8 cellular contexts compared by ENCODE assay signal in the genomic region with DNA sequence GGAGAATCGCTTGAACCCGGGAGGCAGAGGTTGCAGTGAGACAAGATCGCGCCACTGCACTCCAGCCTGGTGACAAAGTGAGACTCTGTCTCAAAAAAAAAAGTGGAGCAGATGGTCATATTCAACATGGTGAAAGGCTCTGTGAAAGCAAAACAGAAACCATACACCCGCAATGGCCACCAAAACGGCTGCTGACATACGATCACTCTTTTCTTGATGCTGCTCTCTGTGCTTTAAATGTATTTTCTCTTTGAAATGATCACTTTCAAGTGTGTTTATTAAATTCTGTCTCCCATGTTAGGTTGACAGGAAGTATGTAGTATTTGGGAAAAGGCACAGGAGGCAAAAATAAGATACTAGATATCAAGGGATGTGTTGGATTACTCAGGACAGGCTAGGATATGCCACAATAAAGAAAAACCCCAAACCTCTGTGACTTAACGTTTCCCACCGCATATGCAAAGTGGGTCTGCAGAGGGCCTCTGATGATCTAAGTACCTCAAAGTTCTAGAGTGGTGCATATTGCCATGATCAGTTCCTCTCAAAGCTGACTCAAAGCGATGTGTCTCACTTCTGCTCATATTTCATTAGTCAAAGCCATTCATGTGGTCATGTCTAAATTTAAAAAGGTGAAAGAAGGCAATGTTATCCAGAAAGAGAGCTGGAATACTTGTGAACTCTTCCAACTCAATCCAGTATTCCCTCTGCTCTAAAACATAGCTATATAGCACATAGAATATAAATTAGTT.
A peak's percentile ranks its signal among the peaks of the same experiment; 100 is the strongest.
DNase-seq lines count a peak whose midpoint lies in the region; ATAC-seq and TF ChIP-seq lines count a peak whose summit lies in the region.

No MANE protein-coding gene starts in this region.

- WGBS in right lobe of liver (ENCODE audit: insufficient coverage, low coverage, low lambda C conversion rate, missing lambda C conversion rate), result 54% methylated on average over 4 of the region's 10 CpGs

- intact Hi-C loops in right lobe of liver (cut with DNase I), result no loop called here

- H3K27ac ChIP-seq in RWPE2 (ENCODE audit: poor library complexity, severe bottlenecking), result no peak overlapping the region
- H3K27ac ChIP-seq in right lobe of liver, result no peak overlapping the region

- H3K9me3 ChIP-seq in RWPE2 (ENCODE audit: severe bottlenecking), result no peaks in the 10 kb centered on the region
- H3K9me3 ChIP-seq in right lobe of liver, result no peaks in the 10 kb centered on the region

- TF ChIP-seq CTCF in RWPE2 (IDR thresholded peaks at IDR 0.05; ENCODE audit: poor library complexity, severe bottlenecking) (no peak), right lobe of liver (IDR thresholded peaks at IDR 0.05) (no peak)

- peak; percentile 94 for ATAC-seq in HG03060 (IDR thresholded peaks at IDR 0.05; ENCODE audit: low read depth, unreplicated experiment)
- peak; percentile 57 for ATAC-seq in RWPE2 (ENCODE audit: low read depth)
- ATAC-seq in right lobe of liver, result no peak

- peak; percentile 38 for DNase-seq in activated T-cell treated with anti-CD3 and anti-CD28 coated beads for 24 hours (ENCODE audit: low read depth)
- no peak for DNase-seq in activated T-cell treated with anti-CD3 and anti-CD28 coated beads, Interleukin-2, amount 50 U/mL, for 1 hour
- no peak for DNase-seq in RWPE2 (ENCODE audit: low spot score)
- peak in 3 of 4 experiments; percentile 8 to 10 (median 8) for DNase-seq in stimulated activated CD4-positive, alpha-beta T cell treated with anti-CD3 and anti-CD28 coated beads, Interleukin-1b, Interleukin-23, amount 100 ng/mL, for 24 hours (ENCODE audit: low read depth in 4 of 4, low spot score in 1 of 4)
- DNase-seq in NCI-H2227 (lab: John Stamatoyannopoulos, UW; ENCODE audit: unreplicated experiment), result no peak
- no peak for DNase-seq in NCI-H748 (lab: John Stamatoyannopoulos, UW; ENCODE audit: unreplicated experiment)
- no peak for DNase-seq in right lobe of liver

- H3K27me3 ChIP-seq in RWPE2 (ENCODE audit: insufficient read depth, poor library complexity, severe bottlenecking) (no peaks in the 10 kb centered on the region), right lobe of liver (no peaks in the 10 kb centered on the region)

- H3K4me1 ChIP-seq in RWPE2 (ENCODE audit: insufficient read depth, poor library complexity, severe bottlenecking), result no peaks in the 10 kb centered on the region
- no peaks in the 10 kb centered on the region for H3K4me1 ChIP-seq in right lobe of liver

- H3K36me3 ChIP-seq in RWPE2 (ENCODE audit: low read depth), result no peaks in the 10 kb centered on the region
- H3K36me3 ChIP-seq in right lobe of liver, result no peaks in the 10 kb centered on the region

- no peak overlapping the region for H3K4me3 ChIP-seq in RWPE2 (ENCODE audit: severe bottlenecking)
- H3K4me3 ChIP-seq in right lobe of liver, result no peak overlapping the region

- no peak for TF ChIP-seq POLR2A in right lobe of liver (IDR thresholded peaks at IDR 0.05)

Comparison
In these comparisons a context has a peak if more than half of its experiments do, and no peak if none do; other contexts are left out.
1. DNase-seq: peak in activated T-cell treated with anti-CD3 and anti-CD28 coated beads for 24 hours (single experiment) and stimulated activated CD4-positive, alpha-beta T cell treated with anti-CD3 and anti-CD28 coated beads, Interleukin-1b, Interleukin-23, amount 100 ng/mL, for 24 hours (3 of 4); none in activated T-cell treated with anti-CD3 and anti-CD28 coated beads, Interleukin-2, amount 50 U/mL, for 1 hour (single experiment), RWPE2 (single experiment), NCI-H2227 (single experiment), NCI-H748 (single experiment) and right lobe of liver (0 of 3).
2. ATAC-seq: peak in HG03060 (single experiment) and RWPE2 (single experiment); none in right lobe of liver (0 of 4).